ENCODE assay signal across 1 cellular context in the genomic region with DNA sequence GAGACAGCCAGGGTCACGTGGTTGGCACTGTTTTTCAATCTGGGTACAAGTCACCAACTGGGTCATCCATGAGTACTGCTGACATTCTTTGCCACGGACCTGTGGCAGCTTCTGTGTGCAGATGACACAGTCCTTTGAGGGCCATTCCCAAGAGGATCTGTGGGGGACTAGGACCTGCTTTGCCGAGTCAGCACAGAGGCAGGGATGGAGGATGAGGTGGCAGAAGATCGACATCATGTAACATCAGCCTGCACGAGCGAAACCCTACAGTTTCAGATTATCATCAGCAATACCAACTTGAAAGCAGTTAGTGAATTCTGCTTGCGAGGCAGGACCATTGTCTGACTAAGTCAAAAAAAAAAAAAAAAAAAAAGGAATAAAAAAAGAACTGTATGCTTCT.
TF ChIP-seq lines count a peak whose summit lies in the region.

No MANE protein-coding gene starts in this region.

TF ChIP-seq in GM12878, 131 proteins besides CTCF, POLR2A, EP300 and RAD21 (continued from another document):
- TF ChIP-seq MAX (IDR thresholded peaks at IDR 0.05; ENCODE audit: low read depth, low read length) (no peak), HDAC6 (IDR thresholded peaks at IDR 0.05; ENCODE audit: unreplicated experiment) (no peak), NBN (IDR thresholded peaks at IDR 0.05) (no peak), LARP7 (IDR thresholded peaks at IDR 0.05) (no peak), ELK1 (IDR thresholded peaks at IDR 0.05; ENCODE audit: low read depth, low read length) (no peak), MLLT1 (IDR thresholded peaks at IDR 0.05) (no peak)
- TF ChIP-seq, protein P1, sequence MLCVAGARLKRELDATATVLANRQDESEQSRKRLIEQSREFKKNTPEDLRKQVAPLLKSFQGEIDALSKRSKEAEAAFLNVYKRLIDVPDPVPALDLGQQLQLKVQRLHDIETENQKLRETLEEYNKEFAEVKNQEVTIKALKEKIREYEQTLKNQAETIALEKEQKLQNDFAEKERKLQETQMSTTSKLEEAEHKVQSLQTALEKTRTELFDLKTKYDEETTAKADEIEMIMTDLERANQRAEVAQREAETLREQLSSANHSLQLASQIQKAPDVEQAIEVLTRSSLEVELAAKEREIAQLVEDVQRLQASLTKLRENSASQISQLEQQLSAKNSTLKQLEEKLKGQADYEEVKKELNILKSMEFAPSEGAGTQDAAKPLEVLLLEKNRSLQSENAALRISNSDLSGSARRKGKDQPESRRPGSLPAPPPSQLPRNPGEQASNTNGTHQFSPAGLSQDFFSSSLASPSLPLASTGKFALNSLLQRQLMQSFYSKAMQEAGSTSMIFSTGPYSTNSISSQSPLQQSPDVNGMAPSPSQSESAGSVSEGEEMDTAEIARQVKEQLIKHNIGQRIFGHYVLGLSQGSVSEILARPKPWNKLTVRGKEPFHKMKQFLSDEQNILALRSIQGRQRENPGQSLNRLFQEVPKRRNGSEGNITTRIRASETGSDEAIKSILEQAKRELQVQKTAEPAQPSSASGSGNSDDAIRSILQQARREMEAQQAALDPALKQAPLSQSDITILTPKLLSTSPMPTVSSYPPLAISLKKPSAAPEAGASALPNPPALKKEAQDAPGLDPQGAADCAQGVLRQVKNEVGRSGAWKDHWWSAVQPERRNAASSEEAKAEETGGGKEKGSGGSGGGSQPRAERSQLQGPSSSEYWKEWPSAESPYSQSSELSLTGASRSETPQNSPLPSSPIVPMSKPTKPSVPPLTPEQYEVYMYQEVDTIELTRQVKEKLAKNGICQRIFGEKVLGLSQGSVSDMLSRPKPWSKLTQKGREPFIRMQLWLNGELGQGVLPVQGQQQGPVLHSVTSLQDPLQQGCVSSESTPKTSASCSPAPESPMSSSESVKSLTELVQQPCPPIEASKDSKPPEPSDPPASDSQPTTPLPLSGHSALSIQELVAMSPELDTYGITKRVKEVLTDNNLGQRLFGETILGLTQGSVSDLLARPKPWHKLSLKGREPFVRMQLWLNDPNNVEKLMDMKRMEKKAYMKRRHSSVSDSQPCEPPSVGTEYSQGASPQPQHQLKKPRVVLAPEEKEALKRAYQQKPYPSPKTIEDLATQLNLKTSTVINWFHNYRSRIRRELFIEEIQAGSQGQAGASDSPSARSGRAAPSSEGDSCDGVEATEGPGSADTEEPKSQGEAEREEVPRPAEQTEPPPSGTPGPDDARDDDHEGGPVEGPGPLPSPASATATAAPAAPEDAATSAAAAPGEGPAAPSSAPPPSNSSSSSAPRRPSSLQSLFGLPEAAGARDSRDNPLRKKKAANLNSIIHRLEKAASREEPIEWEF (IDR thresholded peaks at IDR 0.05; ENCODE audit: insufficient replicate concordance, low read depth, low read length), result no peak
